In genomic region chr2:177263451-177264208, GRCh38 we compare ENCODE assay signal across 1 cellular context.
TF ChIP-seq lines count a peak whose summit lies in the region.

No MANE protein-coding gene starts in this region.

TF ChIP-seq in K562, 482 proteins besides CTCF, POLR2A, EP300 and RAD21 (continued from another document and continues in another):
- TF ChIP-seq ZNF347 (CRISPR knock-in tag; IDR thresholded peaks at IDR 0.05; ENCODE audit: low read depth) (no peak), MYNN (IDR thresholded peaks at IDR 0.05) (peak; percentile 93), MYNN (CRISPR knock-in tag; IDR thresholded peaks at IDR 0.05) (no peak), CSDE1 (IDR thresholded peaks at IDR 0.05) (no peak), TAL1 (IDR thresholded peaks at IDR 0.05) (0 out of 2 replicates have a peak, but pooled peaks have one; percentile 12), TBP (optimal IDR thresholded peaks at IDR 0.05; ENCODE audit: low read depth, low read length) (peak; percentile 85), NR1H2 (CRISPR knock-in tag; IDR thresholded peaks at IDR 0.05) (0 out of 2 replicates have a peak, but pooled peaks have one; percentile 74), TGIF2 (CRISPR knock-in tag; IDR thresholded peaks at IDR 0.05) (peak; percentile 97), ZNF785 (CRISPR knock-in tag; IDR thresholded peaks at IDR 0.05) (no peak), EP400 (IDR thresholded peaks at IDR 0.05) (peak; percentile 94), NR2C2 (CRISPR knock-in tag; IDR thresholded peaks at IDR 0.05) (peak; percentile 74; the same call in 1 of the 2 replicates), NR2C2 (tag; IDR thresholded peaks at IDR 0.05) (peak; percentile 49; the same call in 1 of the 2 replicates), MYC (IDR thresholded peaks at IDR 0.05; ENCODE audit: low read depth, low read length) (peak; percentile 97), MYC (CRISPR knock-in tag; IDR thresholded peaks at IDR 0.05; ENCODE audit: borderline replicate concordance, low read depth) (peak; percentile 97), THAP12 (CRISPR knock-in tag; IDR thresholded peaks at IDR 0.05) (peak; percentile 92), NR2C1 (IDR thresholded peaks at IDR 0.05) (no peak), NR2C1 (tag; IDR thresholded peaks at IDR 0.05) (no peak; the same call in 1 of the 2 replicates), TAF7 (tag; IDR thresholded peaks at IDR 0.05) (no peak), BCL6 (CRISPR knock-in tag; IDR thresholded peaks at IDR 0.05) (0 out of 2 replicates have a peak, but pooled peaks have one; percentile 44), POLR2AphosphoS2 (IDR thresholded peaks at IDR 0.05; ENCODE audit: low read length) (peak; percentile 57; the same call in 1 of the 2 replicates), PHB (CRISPR knock-in tag; IDR thresholded peaks at IDR 0.05) (peak; percentile 77; the same call in 1 of the 2 replicates), ZNF444 (CRISPR knock-in tag; IDR thresholded peaks at IDR 0.05) (no peak), RBBP5 (IDR thresholded peaks at IDR 0.05; ENCODE audit: borderline replicate concordance, insufficient read depth, low read length, poor library complexity, severe bottlenecking) (peak; percentile 85), SAP30 (IDR thresholded peaks at IDR 0.05; ENCODE audit: borderline replicate concordance, insufficient read depth, low read depth, low read length, poor library complexity, severe bottlenecking) (peak; percentile 89), ZBTB7A (IDR thresholded peaks at IDR 0.05; ENCODE audit: borderline replicate concordance, control insufficient read depth, low read depth, low read length) (peak; percentile 72), RFX7 (CRISPR knock-in tag; IDR thresholded peaks at IDR 0.05) (no peak), HNRNPLL (IDR thresholded peaks at IDR 0.05; ENCODE audit: low read depth, low read length, poor library complexity, severe bottlenecking) (peak; percentile 54), FOXK1 (CRISPR knock-in tag; IDR thresholded peaks at IDR 0.05; ENCODE audit: borderline replicate concordance) (peak; percentile 98), SMAD1 (IDR thresholded peaks at IDR 0.05; ENCODE audit: low read depth, low read length, partially characterized antibody) (no peak), NRF1 (conservative IDR thresholded peaks at IDR 0.05 in 1 of 2, IDR thresholded peaks at IDR 0.05 in 1 of 2) (no peak), LEF1 (IDR thresholded peaks at IDR 0.05) (peak; percentile 34; the same call in 1 of the 2 replicates), HOMEZ (CRISPR knock-in tag; IDR thresholded peaks at IDR 0.05) (no peak), KAT8 (IDR thresholded peaks at IDR 0.05; ENCODE audit: low read depth) (no peak), ZBTB43 (CRISPR knock-in tag; IDR thresholded peaks at IDR 0.05) (no peak), ZNF184 (CRISPR knock-in tag; IDR thresholded peaks at IDR 0.05) (no peak), HNRNPK (IDR thresholded peaks at IDR 0.05; ENCODE audit: low read depth, low read length, poor library complexity, severe bottlenecking) (no peak), BCLAF1 (IDR thresholded peaks at IDR 0.05; ENCODE audit: borderline replicate concordance in 1 of 2, control insufficient read depth in 1 of 2, low read depth in 2 of 2, low read length in 1 of 2) (peak in 1 of 2 experiments; percentile 94; a peak in 2 of 4 replicates), FOXJ3 (CRISPR knock-in tag; IDR thresholded peaks at IDR 0.05) (no peak), GABPA (tag; conservative IDR thresholded peaks at IDR 0.05; ENCODE audit: low read depth) (peak; percentile 70), CEBPB (tag; IDR thresholded peaks at IDR 0.05) (peak; percentile 100), RB1 (IDR thresholded peaks at IDR 0.05; ENCODE audit: low read depth) (peak; percentile 98), ZBED1 (IDR thresholded peaks at IDR 0.05) (peak; percentile 90), ZBTB12 (CRISPR knock-in tag; IDR thresholded peaks at IDR 0.05) (peak; percentile 32; the same call in 1 of the 2 replicates), NCOA2 (IDR thresholded peaks at IDR 0.05; ENCODE audit: partially characterized antibody in 2 of 2) (no peak), ZNF609 (CRISPR knock-in tag; IDR thresholded peaks at IDR 0.05; ENCODE audit: borderline replicate concordance) (no peak), HEY1 (CRISPR knock-in tag; IDR thresholded peaks at IDR 0.05; ENCODE audit: borderline replicate concordance) (no peak), RFX1 (IDR thresholded peaks at IDR 0.05) (no peak), MEF2A (IDR thresholded peaks at IDR 0.05; ENCODE audit: control insufficient read depth, low read depth, low read length) (peak; percentile 61; the same call in 1 of the 2 replicates)
- TF ChIP-seq, protein P1, sequence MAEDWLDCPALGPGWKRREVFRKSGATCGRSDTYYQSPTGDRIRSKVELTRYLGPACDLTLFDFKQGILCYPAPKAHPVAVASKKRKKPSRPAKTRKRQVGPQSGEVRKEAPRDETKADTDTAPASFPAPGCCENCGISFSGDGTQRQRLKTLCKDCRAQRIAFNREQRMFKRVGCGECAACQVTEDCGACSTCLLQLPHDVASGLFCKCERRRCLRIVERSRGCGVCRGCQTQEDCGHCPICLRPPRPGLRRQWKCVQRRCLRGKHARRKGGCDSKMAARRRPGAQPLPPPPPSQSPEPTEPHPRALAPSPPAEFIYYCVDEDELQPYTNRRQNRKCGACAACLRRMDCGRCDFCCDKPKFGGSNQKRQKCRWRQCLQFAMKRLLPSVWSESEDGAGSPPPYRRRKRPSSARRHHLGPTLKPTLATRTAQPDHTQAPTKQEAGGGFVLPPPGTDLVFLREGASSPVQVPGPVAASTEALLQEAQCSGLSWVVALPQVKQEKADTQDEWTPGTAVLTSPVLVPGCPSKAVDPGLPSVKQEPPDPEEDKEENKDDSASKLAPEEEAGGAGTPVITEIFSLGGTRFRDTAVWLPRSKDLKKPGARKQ (CRISPR knock-in tag; IDR thresholded peaks at IDR 0.05): no peak
- TF ChIP-seq, protein P2, sequence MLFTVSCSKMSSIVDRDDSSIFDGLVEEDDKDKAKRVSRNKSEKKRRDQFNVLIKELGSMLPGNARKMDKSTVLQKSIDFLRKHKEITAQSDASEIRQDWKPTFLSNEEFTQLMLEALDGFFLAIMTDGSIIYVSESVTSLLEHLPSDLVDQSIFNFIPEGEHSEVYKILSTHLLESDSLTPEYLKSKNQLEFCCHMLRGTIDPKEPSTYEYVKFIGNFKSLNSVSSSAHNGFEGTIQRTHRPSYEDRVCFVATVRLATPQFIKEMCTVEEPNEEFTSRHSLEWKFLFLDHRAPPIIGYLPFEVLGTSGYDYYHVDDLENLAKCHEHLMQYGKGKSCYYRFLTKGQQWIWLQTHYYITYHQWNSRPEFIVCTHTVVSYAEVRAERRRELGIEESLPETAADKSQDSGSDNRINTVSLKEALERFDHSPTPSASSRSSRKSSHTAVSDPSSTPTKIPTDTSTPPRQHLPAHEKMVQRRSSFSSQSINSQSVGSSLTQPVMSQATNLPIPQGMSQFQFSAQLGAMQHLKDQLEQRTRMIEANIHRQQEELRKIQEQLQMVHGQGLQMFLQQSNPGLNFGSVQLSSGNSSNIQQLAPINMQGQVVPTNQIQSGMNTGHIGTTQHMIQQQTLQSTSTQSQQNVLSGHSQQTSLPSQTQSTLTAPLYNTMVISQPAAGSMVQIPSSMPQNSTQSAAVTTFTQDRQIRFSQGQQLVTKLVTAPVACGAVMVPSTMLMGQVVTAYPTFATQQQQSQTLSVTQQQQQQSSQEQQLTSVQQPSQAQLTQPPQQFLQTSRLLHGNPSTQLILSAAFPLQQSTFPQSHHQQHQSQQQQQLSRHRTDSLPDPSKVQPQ (CRISPR knock-in tag; IDR thresholded peaks at IDR 0.05; ENCODE audit: borderline replicate concordance): no peak; the same call in 1 of the 2 replicates
